In the genomic region with DNA sequence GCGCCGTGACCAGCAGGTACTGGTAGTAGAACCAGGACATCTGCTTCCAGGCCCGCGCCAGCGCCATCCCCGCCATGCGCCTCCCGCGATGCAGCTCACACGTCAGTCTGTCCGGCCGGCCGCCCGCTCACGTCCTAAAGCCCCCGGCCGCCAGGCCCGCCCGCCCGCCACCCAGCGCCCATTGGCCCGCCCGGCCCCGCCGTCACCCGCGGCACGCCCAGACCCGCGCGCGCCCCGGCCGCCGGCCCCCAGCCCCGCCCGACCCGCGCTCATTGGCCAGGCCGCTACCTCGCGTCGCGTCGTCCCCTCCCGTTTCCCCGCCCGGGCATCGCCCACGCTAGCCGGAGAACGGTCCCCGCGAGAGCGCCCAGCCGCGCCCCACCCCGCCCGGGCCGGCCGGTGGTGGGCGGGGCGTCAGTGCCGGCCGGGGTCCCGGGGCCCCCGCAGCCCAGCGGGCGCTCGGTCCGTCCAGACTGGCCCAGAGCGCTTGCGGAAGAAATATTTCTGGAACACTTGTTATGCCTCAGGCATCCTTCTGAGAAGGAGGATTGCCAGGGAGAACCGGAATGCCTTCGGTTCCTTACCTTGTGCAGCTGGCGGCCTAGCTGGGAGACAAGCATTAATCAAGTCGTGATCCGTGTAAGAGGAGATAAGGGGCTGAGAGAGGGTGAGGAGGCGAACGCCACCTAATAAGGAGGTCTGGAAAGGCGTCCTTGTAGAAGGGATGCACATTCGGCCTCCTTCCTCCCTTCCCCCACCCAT, we compare ENCODE assay signal across 8 cellular contexts. TPM values are rescaled to one million over a fixed set of nuclear protein-coding genes. Genes with fewer than 3 reads are reported as not detected.
DNase-seq lines count a peak whose midpoint lies in the region; ATAC-seq and TF ChIP-seq lines count a peak whose summit lies in the region.

A gene with protein sequence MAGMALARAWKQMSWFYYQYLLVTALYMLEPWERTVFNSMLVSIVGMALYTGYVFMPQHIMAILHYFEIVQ (minus strand): TSS at position 109 of the 762 bp plus-strand sequence. CDS start 33 bp downstream, at position 76.

- H3K4me3 Mint-ChIP-seq in memory B cell = peak within 1 kb of the TSS; percentile 89

- POLR2A ChIA-PET in activated CD8-positive, alpha-beta memory T cell treated with anti-CD3 and anti-CD28 coated beads for 36 hours (lab: Charles Lee) = no interaction called here

- no peaks in the 10 kb centered on the region for H3K9me3 Mint-ChIP-seq in memory B cell

- peak; percentile 54 for DNase-seq in CMK (ENCODE audit: low read depth)
- peak; percentile 99 for DNase-seq in GM20000 (ENCODE audit: low spot score)
- peak; percentile 38 for DNase-seq in HS-5 (ENCODE audit: low read depth)
- DNase-seq in NK-92 (lab: John Stamatoyannopoulos, UW; ENCODE audit: unreplicated experiment) = peak; percentile 17
- peak; percentile 77 for DNase-seq in effector CD8-positive, alpha-beta T cell (lab: John Stamatoyannopoulos, UW)
- peak; percentile 72 to 76 for DNase-seq in memory B cell (ENCODE audit: low spot score in 2 of 2)
- peak; percentile 79 for DNase-seq in stimulated activated CD8-positive, alpha-beta memory T cell treated with anti-CD3 and anti-CD28 coated beads, Interleukin-12 subunit alpha, Interleukin-12 subunit beta, amount 100 ng/mL, for 24 hours (ENCODE audit: extremely low read depth)

- peak within 1 kb of the TSS; percentile 76 for H3K27ac Mint-ChIP-seq in memory B cell

- no peak for TF ChIP-seq CTCF in GM20000 (IDR thresholded peaks at IDR 0.05; ENCODE audit: extremely low read depth, missing control alignments)

- H3K4me1 Mint-ChIP-seq in memory B cell = peaks cover 13% of the 10 kb centered on the region

- peak; percentile 95 for ATAC-seq in memory B cell (ENCODE audit: low read depth)

- H3K27me3 Mint-ChIP-seq in memory B cell = no peaks in the 10 kb centered on the region

- CTCF ChIA-PET in activated CD8-positive, alpha-beta memory T cell treated with anti-CD3 and anti-CD28 coated beads for 36 hours (lab: Charles Lee) = no interaction called here

- H3K36me3 Mint-ChIP-seq in memory B cell = no peaks in the 10 kb centered on the region

RNA-seq across cellular contexts. Expression of the gene that starts here (rescaled TPM):
- 10 to 100 TPM; 13.2 to 13.8 TPM for total RNA-seq in activated CD8-positive, alpha-beta memory T cell treated with anti-CD3 and anti-CD28 coated beads for 36 hours

Comparison
In these comparisons a context has a peak if more than half of its experiments do, and no peak if none do; other contexts are left out.
1. Peak in every context shown above with its lines: DNase-seq and ATAC-seq.
2. DNase-seq: peak in every context shown above with its lines; median percentile 99 in GM20000; 79 in stimulated activated CD8-positive, alpha-beta memory T cell treated with anti-CD3 and anti-CD28 coated beads, Interleukin-12 subunit alpha, Interleukin-12 subunit beta, amount 100 ng/mL, for 24 hours; 77 in effector CD8-positive, alpha-beta T cell; 74 in memory B cell; 54 in CMK; 38 in HS-5; 17 in NK-92.